In the genomic region with DNA sequence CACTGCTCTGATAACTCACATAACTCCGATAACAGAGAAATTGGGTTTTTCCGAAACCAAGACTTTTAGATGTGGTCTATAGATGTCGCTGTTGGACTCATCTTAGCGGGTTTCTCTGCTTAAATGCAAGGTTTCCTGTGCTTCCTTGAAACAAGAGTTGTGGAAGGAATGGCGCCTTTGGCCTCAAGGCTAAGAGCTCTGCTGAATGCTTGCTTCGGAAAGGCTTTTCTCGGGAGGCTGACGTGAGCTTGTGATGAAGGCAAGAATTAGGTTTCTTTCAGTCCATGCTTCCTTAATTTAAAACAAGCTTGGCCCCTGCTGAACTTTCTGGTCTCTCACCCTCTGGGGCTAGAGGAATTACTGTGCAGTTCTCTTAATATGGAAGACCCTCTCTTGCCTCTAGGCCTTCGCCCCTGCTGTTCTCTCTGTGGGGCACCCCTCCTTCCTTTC, we compare ENCODE assay signal across 9 cellular contexts.
DNase-seq lines count a peak whose midpoint lies in the region; ATAC-seq and TF ChIP-seq lines count a peak whose summit lies in the region.
"Had no signal": no experiment of that assay in that cellular context is flagged by ENCODE, and none has a peak within 500 bp of the region (broad histone marks: within the 10 kb centered on the region; RNA-seq: fewer than 3 reads in every experiment).

No MANE protein-coding gene starts in this region.

- 10 to 18% methylated on average over 9 of the region's 9 CpGs for WGBS in gastroesophageal sphincter (ENCODE audit: low coverage in 1 of 2), 2 donors

- H3K4me3 ChIP-seq in gastroesophageal sphincter: no peak overlapping the region

- no peak overlapping the region for H3K27ac ChIP-seq in gastroesophageal sphincter

- no peak overlapping the region for H3K4me3 Mint-ChIP-seq in progenitor cell of endocrine pancreas (ENCODE audit: low read depth)
- no peak overlapping the region for H3K4me3 Mint-ChIP-seq in activated naive CD8-positive, alpha-beta T cell treated with anti-CD3 and anti-CD28 coated beads for 36 hours
- H3K4me3 Mint-ChIP-seq: naive thymus-derived CD8-positive, alpha-beta T cell had no signal

- ATAC-seq in gastroesophageal sphincter: no peak
- no peak for ATAC-seq in HG02938 (IDR thresholded peaks at IDR 0.05; ENCODE audit: unreplicated experiment)
- ATAC-seq: naive thymus-derived CD8-positive, alpha-beta T cell had no signal

- H3K27me3 Mint-ChIP-seq in progenitor cell of endocrine pancreas: peaks cover 3% of the 10 kb centered on the region
- H3K27me3 Mint-ChIP-seq in activated naive CD8-positive, alpha-beta T cell treated with anti-CD3 and anti-CD28 coated beads for 36 hours: peaks cover 20% of the 10 kb centered on the region

- H3K27me3 ChIP-seq in gastroesophageal sphincter: peaks cover 39% of the 10 kb centered on the region

- no peaks in the 10 kb centered on the region for H3K4me1 ChIP-seq in gastroesophageal sphincter

- H3K4me1 Mint-ChIP-seq in progenitor cell of endocrine pancreas (ENCODE audit: low read depth): no peaks in the 10 kb centered on the region
- H3K4me1 Mint-ChIP-seq in activated naive CD8-positive, alpha-beta T cell treated with anti-CD3 and anti-CD28 coated beads for 36 hours: no peaks in the 10 kb centered on the region
- H3K4me1 Mint-ChIP-seq: naive thymus-derived CD8-positive, alpha-beta T cell had no signal

- TF ChIP-seq EP300 in gastroesophageal sphincter (IDR thresholded peaks at IDR 0.05): no peak

- DNase-seq in COLO829 (ENCODE audit: low spot score): peak; percentile 75
- peak; percentile 46 for DNase-seq in GM20000 (ENCODE audit: low spot score)
- peak; percentile 59 for DNase-seq in NCI-H128 (lab: John Stamatoyannopoulos, UW; ENCODE audit: unreplicated experiment)
- peak; percentile 58 for DNase-seq in SW480 (ENCODE audit: low spot score)
- peak; percentile 18 for DNase-seq in progenitor cell of endocrine pancreas (ENCODE audit: low spot score, unreplicated experiment)
- DNase-seq in activated naive CD8-positive, alpha-beta T cell treated with anti-CD3 and anti-CD28 coated beads for 36 hours: no peak

- H3K27ac Mint-ChIP-seq in progenitor cell of endocrine pancreas: no peak overlapping the region
- no peak overlapping the region for H3K27ac Mint-ChIP-seq in activated naive CD8-positive, alpha-beta T cell treated with anti-CD3 and anti-CD28 coated beads for 36 hours
- H3K27ac Mint-ChIP-seq: naive thymus-derived CD8-positive, alpha-beta T cell had no signal

- no peaks in the 10 kb centered on the region for H3K36me3 ChIP-seq in gastroesophageal sphincter

- no peak for TF ChIP-seq POLR2A in gastroesophageal sphincter (IDR thresholded peaks at IDR 0.05)

- peak; percentile 43 for TF ChIP-seq CTCF in GM20000 (IDR thresholded peaks at IDR 0.05; ENCODE audit: extremely low read depth, missing control alignments)
- peak; percentile 24 to 59 (median 42) for TF ChIP-seq CTCF in gastroesophageal sphincter (IDR thresholded peaks at IDR 0.05)
- peak; percentile 76 for TF ChIP-seq CTCF in progenitor cell of endocrine pancreas (IDR thresholded peaks at IDR 0.05; ENCODE audit: unreplicated experiment)

- H3K36me3 Mint-ChIP-seq in progenitor cell of endocrine pancreas (ENCODE audit: insufficient read depth): no peaks in the 10 kb centered on the region
- no peaks in the 10 kb centered on the region for H3K36me3 Mint-ChIP-seq in activated naive CD8-positive, alpha-beta T cell treated with anti-CD3 and anti-CD28 coated beads for 36 hours

- peaks cover 0 to 7% (median 0%) of the 10 kb centered on the region in 3 donors for H3K9me3 ChIP-seq in gastroesophageal sphincter

- peaks cover 7% of the 10 kb centered on the region for H3K9me3 Mint-ChIP-seq in progenitor cell of endocrine pancreas (ENCODE audit: low read depth)
- H3K9me3 Mint-ChIP-seq in activated naive CD8-positive, alpha-beta T cell treated with anti-CD3 and anti-CD28 coated beads for 36 hours: no peaks in the 10 kb centered on the region
